ENCODE assay signal across 37 cellular contexts in genomic region chr10:94024407-94024806, GRCh38. TPM values are rescaled to one million over a fixed set of nuclear protein-coding genes. Genes with fewer than 3 reads are reported as not detected.
"Had no signal": no experiment of that assay in that cellular context is flagged by ENCODE, and none has a peak within 500 bp of the region (broad histone marks: within the 10 kb centered on the region; RNA-seq: fewer than 3 reads in every experiment).

No MANE protein-coding gene starts in this region.

- FAIRE-seq: astrocyte, TTC549 had no signal

- H3K4me3 Mint-ChIP-seq: activated B cell treated with CpG ODN at 0.5 μM for 24 hours; activated CD4-positive, alpha-beta memory T cell treated with anti-CD3 and anti-CD28 coated beads for 36 hours; activated CD4-positive, alpha-beta T cell treated with anti-CD3 and anti-CD28 coated beads, Interleukin-2, amount 10 ng/mL, durations not matched to agents 24 days and 14 days; activated CD8-positive, alpha-beta T cell treated with anti-CD3 and anti-CD28 coated beads for 36 hours; activated naive CD4-positive, alpha-beta T cell treated with anti-CD3 and anti-CD28 coated beads for 36 hours; activated naive CD8-positive, alpha-beta T cell treated with anti-CD3 and anti-CD28 coated beads for 36 hours; activated T-cell treated with anti-CD3 and anti-CD28 coated beads, Interleukin-2, amount 50 U/mL, for 4 hours; activated T-cell treated with anti-CD3 and anti-CD28 coated beads, Interleukin-2, amount 50 U/mL, for 72 hours; activated T-helper 1 cell treated with anti-CD3 and anti-CD28 coated beads, Interleukin-12 subunit alpha, Interleukin-12 subunit beta, Interleukin-2, Interleukin-4 antibody, amounts not matched to agents 30 ng/mL and 10 ng/mL and 1 ng/mL, durations not matched to agents 14 hours and 24 hours and 36 hours; activated T-helper 17 cell treated with anti-CD3 and anti-CD28 coated beads, Interleukin-2, amount 50 U/mL, for 72 hours; T-helper 1 cell treated with Interleukin-12 subunit alpha and Interleukin-12 subunit beta and Interleukin-4 antibody, amounts not matched to agents 30 μg/mL and 1 μg/mL, for 36 hours; T-helper 2 cell treated with Interferon-gamma antibody and Interleukin-4, amounts not matched to agents 5 μg/mL and 100 μg/mL, for 36 hours had no signal

- H3K27ac ChIP-seq: adrenal gland, body of pancreas, brain microvascular endothelial cell, breast epithelium, VCaP had no signal

- H3K27me3 Mint-ChIP-seq: activated CD4-positive, alpha-beta memory T cell treated with anti-CD3 and anti-CD28 coated beads for 36 hours; activated CD8-positive, alpha-beta T cell treated with anti-CD3 and anti-CD28 coated beads for 36 hours had no signal

- ATAC-seq: activated CD8-positive, alpha-beta T cell treated with anti-CD3 and anti-CD28 coated beads for 36 hours; activated naive CD4-positive, alpha-beta T cell treated with anti-CD3 and anti-CD28 coated beads, Interleukin-2, amount 50 U/mL, for 72 hours; activated T-cell treated with anti-CD3 and anti-CD28 coated beads, Interleukin-2, amount 50 U/mL, for 4 hours; activated T-cell treated with anti-CD3 and anti-CD28 coated beads, Interleukin-2, amount 50 U/mL, for 72 hours; activated T-helper 17 cell treated with anti-CD3 and anti-CD28 coated beads, Interleukin-2, amount 50 U/mL, for 72 hours; body of pancreas had no signal

- DNase-seq: activated B cell treated with CpG ODN at 0.5 μM for 24 hours; activated CD4-positive, alpha-beta memory T cell treated with anti-CD3 and anti-CD28 coated beads for 36 hours; activated CD4-positive, alpha-beta T cell treated with anti-CD3 and anti-CD28 coated beads for 4 hours; activated CD4-positive, alpha-beta T cell treated with anti-CD3 and anti-CD28 coated beads, Interleukin-2, amount 50 U/mL, for 1 hour; activated CD4-positive, alpha-beta T cell treated with anti-CD3 and anti-CD28 coated beads, Interleukin-2, amount 50 U/mL, for 4 hours; activated CD4-positive, CD25-positive, alpha-beta regulatory T cell treated with anti-CD3 and anti-CD28 coated beads, Interleukin-2, amount 50 U/mL, for 72 hours; activated CD8-positive, alpha-beta memory T cell treated with anti-CD3 and anti-CD28 coated beads, Interleukin-2, amount 50 U/mL, for 4 hours; activated CD8-positive, alpha-beta T cell treated with anti-CD3 and anti-CD28 coated beads for 36 hours; activated effector memory CD4-positive, alpha-beta T cell treated with anti-CD3 and anti-CD28 coated beads, Interleukin-2, amount 50 U/mL, for 16 hours; activated gamma-delta T cell treated with Interleukin-2 at 50 U/mL for 16 hours; activated naive CD4-positive, alpha-beta T cell; activated naive CD4-positive, alpha-beta T cell treated with anti-CD3 and anti-CD28 coated beads for 36 hours; activated naive CD4-positive, alpha-beta T cell treated with anti-CD3 and anti-CD28 coated beads, Interleukin-2, amount 50 U/mL, for 16 hours; activated naive CD8-positive, alpha-beta T cell treated with anti-CD3 and anti-CD28 coated beads for 36 hours; activated T-cell treated with anti-CD3 and anti-CD28 coated beads for 4 hours; activated T-cell treated with anti-CD3 and anti-CD28 coated beads, Interleukin-2, amount 50 U/mL, for 1 hour; activated T-cell treated with anti-CD3 and anti-CD28 coated beads, Interleukin-2, amount 50 U/mL, for 4 hours; activated T-cell treated with anti-CD3 and anti-CD28 coated beads, Interleukin-2, amount 50 U/mL, for 72 hours; adrenal gland; amniotic stem cell; aorta; body of pancreas; brain microvascular endothelial cell; central memory CD4-positive, alpha-beta T cell; T-helper 1 cell; T-helper 2 cell; T-helper 9 cell had no signal

- H3K4me1 Mint-ChIP-seq: activated B cell treated with CpG ODN at 0.5 μM for 24 hours; activated CD4-positive, alpha-beta T cell treated with anti-CD3 and anti-CD28 coated beads, Interleukin-2, amount 10 ng/mL, durations not matched to agents 24 days and 14 days; activated naive CD8-positive, alpha-beta T cell treated with anti-CD3 and anti-CD28 coated beads for 36 hours; activated T-helper 17 cell treated with anti-CD3 and anti-CD28 coated beads, Interleukin-2, amount 50 U/mL, for 72 hours had no signal

- H3K4me1 ChIP-seq: adrenal gland, body of pancreas, breast epithelium had no signal

- H3K27ac Mint-ChIP-seq: activated B cell treated with CpG ODN at 0.5 μM for 24 hours; activated CD4-positive, alpha-beta memory T cell treated with anti-CD3 and anti-CD28 coated beads for 36 hours; activated CD4-positive, alpha-beta T cell treated with anti-CD3 and anti-CD28 coated beads, Interleukin-2, amount 10 ng/mL, durations not matched to agents 24 days and 14 days; activated CD8-positive, alpha-beta T cell treated with anti-CD3 and anti-CD28 coated beads for 36 hours; activated naive CD4-positive, alpha-beta T cell treated with anti-CD3 and anti-CD28 coated beads for 36 hours; activated naive CD4-positive, alpha-beta T cell treated with anti-CD3 and anti-CD28 coated beads, Interleukin-2, amount 50 U/mL, for 72 hours; activated naive CD8-positive, alpha-beta T cell treated with anti-CD3 and anti-CD28 coated beads for 36 hours; activated T-cell treated with anti-CD3 and anti-CD28 coated beads, Interleukin-2, amount 50 U/mL, for 72 hours; activated T-helper 1 cell treated with anti-CD3 and anti-CD28 coated beads, Interleukin-12 subunit alpha, Interleukin-12 subunit beta, Interleukin-2, Interleukin-4 antibody, amounts not matched to agents 30 ng/mL and 10 ng/mL and 1 ng/mL, durations not matched to agents 14 hours and 24 hours and 36 hours; activated T-helper 17 cell treated with anti-CD3 and anti-CD28 coated beads, Interleukin-2, amount 50 U/mL, for 72 hours; T-helper 1 cell treated with Interleukin-12 subunit alpha and Interleukin-12 subunit beta and Interleukin-4 antibody, amounts not matched to agents 30 μg/mL and 1 μg/mL, for 36 hours; T-helper 2 cell treated with Interferon-gamma antibody and Interleukin-4, amounts not matched to agents 5 μg/mL and 100 μg/mL, for 36 hours had no signal

- H3K4me3 ChIP-seq: adrenal gland, body of pancreas, breast epithelium had no signal

- H3K36me3 Mint-ChIP-seq: activated CD4-positive, alpha-beta memory T cell treated with anti-CD3 and anti-CD28 coated beads for 36 hours; activated naive CD8-positive, alpha-beta T cell treated with anti-CD3 and anti-CD28 coated beads for 36 hours had no signal

RNA-seq across cellular contexts. Expression of gene PLCE1, which starts 30.7 kb away (rescaled TPM):
- total RNA-seq: activated B cell treated with CpG ODN at 0.5 μM for 24 hours; activated CD4-positive, alpha-beta T cell treated with anti-CD3 and anti-CD28 coated beads, Interleukin-2, amount 10 ng/mL, durations not matched to agents 24 days and 14 days; activated CD8-positive, alpha-beta T cell treated with anti-CD3 and anti-CD28 coated beads for 36 hours; activated naive CD8-positive, alpha-beta T cell treated with anti-CD3 and anti-CD28 coated beads for 36 hours; activated T-helper 1 cell treated with anti-CD3 and anti-CD28 coated beads, Interleukin-12 subunit alpha, Interleukin-12 subunit beta, Interleukin-2, Interleukin-4 antibody, amounts not matched to agents 30 ng/mL and 10 ng/mL and 1 ng/mL, durations not matched to agents 14 hours and 24 hours and 36 hours had no signal
